In genomic region chr18:35756506-35757117, GRCh38 we compare ENCODE assay signal across 8 cellular contexts.
DNase-seq lines count a peak whose midpoint lies in the region; ATAC-seq and TF ChIP-seq lines count a peak whose summit lies in the region.

No MANE protein-coding gene starts in this region.

- POLR2A ChIA-PET in PC-3 (lab: Charles Lee; ENCODE audit: unreplicated experiment) = interaction anchor here (0.6 kb wide), 2 partner anchors 357 to 827 kb away, joined by 3 to 4 read pairs; no protein-coding TSS in a partner anchor

- BruUV-seq in PC-3 (replicated peaks; lab: Mats Ljungman, UMichigan) = no TSS peak

- H3K4me2 ChIP-seq in Karpas-422 (ENCODE audit: low read depth, low read length, poor library complexity, severe bottlenecking) (no peak overlapping the region), PC-3 (ENCODE audit: low read length) (no peak overlapping the region), parathyroid adenoma (ENCODE audit: low read length) (no peak overlapping the region)

- H3K79me2 ChIP-seq in Karpas-422 (ENCODE audit: low read length) (no peaks in the 10 kb centered on the region), PC-3 (ENCODE audit: low read length) (no peaks in the 10 kb centered on the region), parathyroid adenoma (no peaks in the 10 kb centered on the region)

- H3K9me2 ChIP-seq in Karpas-422 (replicated peaks; ENCODE audit: insufficient read depth, low read length) (no peaks in the 10 kb centered on the region), PC-3 (replicated peaks; ENCODE audit: low read length) (no peaks in the 10 kb centered on the region)

- H2AFZ ChIP-seq in Karpas-422 (ENCODE audit: low read length) (no peak overlapping the region), PC-3 (ENCODE audit: low read length) (no peak overlapping the region), parathyroid adenoma (peak overlapping the region; percentile 3)

- no peaks in the 10 kb centered on the region for H3K27me3 ChIP-seq in Karpas-422 (ENCODE audit: low read length)
- H3K27me3 ChIP-seq in PC-3 (ENCODE audit: low read length) = no peaks in the 10 kb centered on the region
- no peaks in the 10 kb centered on the region for H3K27me3 ChIP-seq in parathyroid adenoma (ENCODE audit: control insufficient read depth, insufficient read depth, low read length)

- CTCF ChIA-PET in PC-3 (lab: Charles Lee) = interaction anchor here (0.8 to 1.4 kb wide), 3 partner anchors 171 to 370 kb away, joined by 3 to 5 read pairs (median 3); no protein-coding TSS in a partner anchor

- intact Hi-C loops in PC-3 (cut with micrococcal nuclease) = loop anchor here (1.0 to 5.0 kb wide), 3 partner anchors 194 to 526 kb away; partner anchors contain the start of gene RMP24

- H3K36me3 ChIP-seq in Karpas-422 (ENCODE audit: insufficient read depth, low read length) (peaks cover 11% of the 10 kb centered on the region), PC-3 (ENCODE audit: low read depth, low read length) (no peaks in the 10 kb centered on the region), parathyroid adenoma (ENCODE audit: control insufficient read depth, insufficient read depth, low read length) (no peaks in the 10 kb centered on the region)

- H3K4me3 ChIP-seq in AG10803 (ENCODE audit: low read length) (no peak overlapping the region), Karpas-422 (ENCODE audit: low read length) (no peak overlapping the region), PC-3 (ENCODE audit: low read length) (no peak overlapping the region), parathyroid adenoma (ENCODE audit: low read depth, low read length) (no peak overlapping the region)

- H3K4me1 ChIP-seq in Karpas-422 (ENCODE audit: low read length) (peaks cover 26% of the 10 kb centered on the region), PC-3 (ENCODE audit: insufficient read depth, low read length) (no peaks in the 10 kb centered on the region), parathyroid adenoma (no peaks in the 10 kb centered on the region)

- ATAC-seq in GM18907 (IDR thresholded peaks at IDR 0.05; ENCODE audit: unreplicated experiment) (peak; percentile 61), PC-3 (peak; percentile 73), HG03135 (IDR thresholded peaks at IDR 0.05; ENCODE audit: unreplicated experiment) (no peak)

- TF ChIP-seq CTCF in AG10803 (conservative IDR thresholded peaks at IDR 0.05; ENCODE audit: low read length) = peak; percentile 78
- peak; percentile 66 for TF ChIP-seq CTCF in PC-3 (conservative IDR thresholded peaks at IDR 0.05; ENCODE audit: low read depth, low read length)
- TF ChIP-seq CTCF in parathyroid adenoma (IDR thresholded peaks at IDR 0.05) = peak; percentile 81

- H3K27ac ChIP-seq in Karpas-422 (ENCODE audit: low read length) (peak overlapping the region; percentile 50), PC-3 (ENCODE audit: low read length) (no peak overlapping the region), parathyroid adenoma (no peak overlapping the region)

- DNase-seq in AG10803 (ENCODE audit: low read depth) = peak; percentile 57
- DNase-seq in Karpas-422 = peak; percentile 93
- DNase-seq in PC-3 = peak; percentile 51
- DNase-seq in activated gamma-delta T cell treated with anti-CD3 and anti-CD28 coated beads, Interleukin-2, amount 50 U/mL, for 16 hours (ENCODE audit: low read depth) = peak; percentile 26
- peak; percentile 58 for DNase-seq in germinal center (ENCODE audit: low spot score)

- no peaks in the 10 kb centered on the region for H4K20me1 ChIP-seq in Karpas-422 (ENCODE audit: insufficient read depth, low read depth, low read length)
- H4K20me1 ChIP-seq in PC-3 (ENCODE audit: low read length) = no peaks in the 10 kb centered on the region

- H3K9ac ChIP-seq in Karpas-422 (ENCODE audit: low read length) (no peak overlapping the region), PC-3 (ENCODE audit: low read length) (no peak overlapping the region), parathyroid adenoma (no peak overlapping the region)

- H3F3A ChIP-seq in PC-3 (ENCODE audit: low read length, unreplicated experiment) = no peaks in the 10 kb centered on the region

- peaks cover 8% of the 10 kb centered on the region for H3K9me3 ChIP-seq in Karpas-422 (ENCODE audit: low read length)
- H3K9me3 ChIP-seq in PC-3 (ENCODE audit: low read length) = no peaks in the 10 kb centered on the region
- H3K9me3 ChIP-seq in parathyroid adenoma (ENCODE audit: control insufficient read depth, low read length) = no peaks in the 10 kb centered on the region

Comparison
In these comparisons a context has a peak if more than half of its experiments do, and no peak if none do; other contexts are left out.
1. DNase-seq: peak in every context shown above with its lines; median percentile 93 in Karpas-422; 58 in germinal center; 57 in AG10803; 51 in PC-3; 26 in activated gamma-delta T cell treated with anti-CD3 and anti-CD28 coated beads, Interleukin-2, amount 50 U/mL, for 16 hours.